ENCODE assay signal across 8 cellular contexts in the genomic region with DNA sequence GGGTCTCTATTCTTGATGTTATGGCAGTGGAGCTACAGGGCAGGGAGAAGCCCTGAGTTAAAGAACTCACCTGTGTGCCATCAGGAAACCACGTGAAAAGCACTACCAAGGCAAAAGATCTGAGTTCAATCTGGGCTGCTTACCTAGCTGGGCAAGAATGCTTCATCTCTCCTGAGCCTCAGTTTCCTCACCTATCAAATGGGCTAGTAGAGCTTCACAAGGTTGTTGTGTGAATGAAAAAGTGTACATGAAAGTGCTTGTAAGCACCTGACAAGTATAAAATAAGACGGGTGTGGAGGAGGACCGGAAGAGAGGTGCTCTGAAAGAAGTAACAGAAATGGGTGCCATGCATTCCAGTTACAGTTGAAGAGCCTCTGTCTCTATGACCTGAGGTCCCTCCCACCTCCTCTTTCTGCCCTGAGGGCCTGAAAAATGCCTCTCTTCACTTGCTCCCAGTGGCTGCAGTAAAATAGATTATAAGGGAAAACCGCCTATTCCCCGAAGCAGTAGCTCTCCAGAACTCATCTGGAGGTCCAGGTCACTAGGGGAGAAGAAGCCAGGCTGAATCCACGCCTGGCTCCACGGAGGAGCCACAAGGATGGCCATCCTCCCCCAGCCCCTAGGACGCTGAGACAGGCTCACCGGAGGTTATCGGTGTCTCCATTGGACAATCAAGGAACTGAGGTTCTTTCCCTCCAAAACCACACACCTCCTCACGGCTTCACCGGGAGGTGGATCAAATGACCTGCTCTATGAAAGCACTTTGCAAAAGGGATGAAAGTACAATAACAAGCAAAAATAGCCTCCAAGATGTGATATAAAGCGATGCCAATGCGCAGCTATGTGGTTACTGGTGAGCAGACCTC. TPM values are rescaled to one million over a fixed set of nuclear protein-coding genes. Genes with fewer than 3 reads are reported as not detected.
DNase-seq lines count a peak whose midpoint lies in the region; ATAC-seq, FAIRE-seq and TF ChIP-seq lines count a peak whose summit lies in the region.

No MANE protein-coding gene starts in this region.

- TF ChIP-seq CTCF in endodermal cell (conservative IDR thresholded peaks at IDR 0.05) (no peak), pancreas (IDR thresholded peaks at IDR 0.05) (no peak)

- ATAC-seq in pancreas (peak in 2 of 4 donors; percentile 3 to 5), HG03159 (IDR thresholded peaks at IDR 0.05; ENCODE audit: unreplicated experiment) (no peak), GM18498 (IDR thresholded peaks at IDR 0.05; ENCODE audit: unreplicated experiment) (no peak), HG03095 (IDR thresholded peaks at IDR 0.05; ENCODE audit: unreplicated experiment) (no peak)

- H3K36me3 ChIP-seq in endodermal cell (ENCODE audit: control insufficient read depth, insufficient read depth, low read length) (peaks cover 31% of the 10 kb centered on the region), pancreas (no peaks in the 10 kb centered on the region)

- no peaks in the 10 kb centered on the region for H3K9me3 Mint-ChIP-seq in endodermal cell

- peak overlapping the region; percentile 86 for H3K4me3 Mint-ChIP-seq in endodermal cell

- FAIRE-seq in pancreas (lab: Jason Lieb, UNC): no peak

- peaks cover 22% of the 10 kb centered on the region for H3K27me3 Mint-ChIP-seq in endodermal cell (ENCODE audit: insufficient read depth)

- peak; percentile 34 for DNase-seq in ELR (ENCODE audit: low read depth)
- peak; percentile 50 for DNase-seq in NCI-H526 treated with DMSO at 0.1 percent for 48 hours (lab: John Stamatoyannopoulos, UW)
- peak; percentile 67 for DNase-seq in endodermal cell
- no peak for DNase-seq in pancreas
- no peak for DNase-seq in stimulated activated CD4-positive, alpha-beta T cell treated with anti-CD3 and anti-CD28 coated beads, Interleukin-15, amount 100 ng/mL, for 24 hours

- peaks cover 28% of the 10 kb centered on the region for H3K4me1 Mint-ChIP-seq in endodermal cell

- H3K4me1 ChIP-seq in endodermal cell (ENCODE audit: control insufficient read depth, insufficient read depth, low read length) (no peaks in the 10 kb centered on the region), pancreas (peaks cover 0 to 9% (median 0%) of the 10 kb centered on the region in 3 donors)

- H3K27ac ChIP-seq in endodermal cell (ENCODE audit: low read depth, low read length) (no peak overlapping the region), pancreas (no peak overlapping the region)

- 36 to 38% methylated on average over 12 to 14 of the region's 14 CpGs for WGBS in endodermal cell (ENCODE audit: insufficient coverage in 1 of 2, insufficient read length in 1 of 2), 2 experiments
- WGBS in pancreas, 2 donors: 19 to 30% methylated on average over 14 of the region's 14 CpGs

- peak overlapping the region; percentile 49 for H3K9ac ChIP-seq in endodermal cell (ENCODE audit: extremely low read depth, low read length, poor library complexity, severe bottlenecking)

- peak overlapping the region; percentile 77 for H3K27ac Mint-ChIP-seq in endodermal cell

- intact Hi-C loops in pancreas (cut with DNase I): no loop called here

- no peaks in the 10 kb centered on the region for H3K9me3 ChIP-seq in endodermal cell (ENCODE audit: control insufficient read depth, low read length)
- no peaks in the 10 kb centered on the region for H3K9me3 ChIP-seq in pancreas

- H3K27me3 ChIP-seq in endodermal cell (ENCODE audit: control insufficient read depth, insufficient read depth, low read length, poor library complexity, severe bottlenecking) (no peaks in the 10 kb centered on the region), pancreas (no peaks in the 10 kb centered on the region)

- peaks cover 15% of the 10 kb centered on the region for H3K36me3 Mint-ChIP-seq in endodermal cell (ENCODE audit: low read depth)

- H3K4me3 ChIP-seq in endodermal cell (ENCODE audit: low read length) (peak overlapping the region; percentile 86), pancreas (peak overlapping the region; percentile 52 to 76 (median 72))

RNA-seq across cellular contexts. Expression of a gene that starts 1.4 kb away (rescaled TPM):
- 10 to 100 TPM; 24.0 to 26.6 TPM for total RNA-seq in endodermal cell
- polyA plus RNA-seq in endodermal cell (2013, experiment 1 of 2): 28.9 TPM
- 26.6 TPM for polyA plus RNA-seq in endodermal cell (2013, experiment 2 of 2)
- 1 to 10 TPM; 6.3 to 9.7 (median 9.3) TPM for total RNA-seq in pancreas
- polyA plus RNA-seq in pancreas: 1 to 10 TPM; 2.5 to 3.6 TPM

RNA-seq across cellular contexts. Expression of a gene that starts 43.4 kb away (rescaled TPM):
- 10 to 100 TPM; 29.3 to 30.9 TPM for total RNA-seq in endodermal cell
- 32.4 TPM for polyA plus RNA-seq in endodermal cell (2013, experiment 1 of 2)
- 34.6 TPM for polyA plus RNA-seq in endodermal cell (2013, experiment 2 of 2)
- total RNA-seq in pancreas: 10 to 100 TPM; 11.9 to 17.3 (median 14.3) TPM
- polyA plus RNA-seq in pancreas: 10 to 100 TPM in 1 of 2 donors, 1 to 10 TPM in 1; 6.8 to 10.2 TPM

Comparison
In these comparisons a context has a peak if more than half of its experiments do, and no peak if none do; other contexts are left out.
1. DNase-seq: peak in ELR (single experiment), NCI-H526 treated with DMSO at 0.1 percent for 48 hours (single experiment) and endodermal cell (single experiment); none in pancreas (0 of 6) and stimulated activated CD4-positive, alpha-beta T cell treated with anti-CD3 and anti-CD28 coated beads, Interleukin-15, amount 100 ng/mL, for 24 hours (single experiment).